19 cellular contexts compared by ENCODE assay signal in genomic region chr16:67828651-67829050, GRCh38. TPM values are rescaled to one million over a fixed set of nuclear protein-coding genes. Genes with fewer than 3 reads are reported as not detected.
A peak's percentile ranks its signal among the peaks of the same experiment; 100 is the strongest.
DNase-seq lines count a peak whose midpoint lies in the region; ATAC-seq lines count a peak whose summit lies in the region.
"Had no signal": no experiment of that assay in that cellular context is flagged by ENCODE, and none has a peak within 500 bp of the region (broad histone marks: within the 10 kb centered on the region; RNA-seq: fewer than 3 reads in every experiment).

No MANE protein-coding gene starts in this region.

- no peaks in the 10 kb centered on the region for H3K9me3 Mint-ChIP-seq in effector memory CD8-positive, alpha-beta T cell
- no peaks in the 10 kb centered on the region for H3K9me3 Mint-ChIP-seq in stimulated activated naive B cell treated with anti-CD40 and anti-IgM and Interleukin-4, amounts not matched to agents 10 μg/mL and 1 μg/mL and 100 μg/mL, for 72 hours
- H3K9me3 Mint-ChIP-seq: CD14-positive monocyte; CD4-positive, alpha-beta memory T cell; CD4-positive, CD25-positive, alpha-beta regulatory T cell; CD8-positive, alpha-beta memory T cell had no signal

- no peaks in the 10 kb centered on the region for H3K27me3 Mint-ChIP-seq in T-helper 17 cell
- H3K27me3 Mint-ChIP-seq in effector memory CD8-positive, alpha-beta T cell, result no peaks in the 10 kb centered on the region
- H3K27me3 Mint-ChIP-seq in stimulated activated naive B cell treated with anti-CD40 and anti-IgM and Interleukin-4, amounts not matched to agents 10 μg/mL and 1 μg/mL and 100 μg/mL, for 72 hours, result no peaks in the 10 kb centered on the region
- H3K27me3 Mint-ChIP-seq: CD4-positive, alpha-beta memory T cell; CD4-positive, CD25-positive, alpha-beta regulatory T cell; CD8-positive, alpha-beta memory T cell had no signal

- no peak overlapping the region for H3K4me3 Mint-ChIP-seq in T-helper 17 cell
- H3K4me3 Mint-ChIP-seq in effector memory CD8-positive, alpha-beta T cell, result no peak overlapping the region
- H3K4me3 Mint-ChIP-seq in stimulated activated naive B cell treated with anti-CD40 and anti-IgM and Interleukin-4, amounts not matched to agents 10 μg/mL and 1 μg/mL and 100 μg/mL, for 72 hours, result no peak overlapping the region
- H3K4me3 Mint-ChIP-seq: CD14-positive monocyte; CD4-positive, alpha-beta memory T cell; CD8-positive, alpha-beta memory T cell had no signal

- peaks cover 4% of the 10 kb centered on the region for H3K4me1 Mint-ChIP-seq in T-helper 17 cell
- peaks cover 9 to 13% of the 10 kb centered on the region in 2 donors for H3K4me1 Mint-ChIP-seq in effector memory CD8-positive, alpha-beta T cell (ENCODE audit: low read depth in 2 of 2)
- H3K4me1 Mint-ChIP-seq in stimulated activated naive B cell treated with anti-CD40 and anti-IgM and Interleukin-4, amounts not matched to agents 10 μg/mL and 1 μg/mL and 100 μg/mL, for 72 hours, result peaks cover 11 to 14% of the 10 kb centered on the region in 2 donors

- no peaks in the 10 kb centered on the region for H3K9me3 ChIP-seq in T-helper 17 cell (ENCODE audit: control insufficient read depth, low read length, poor library complexity, severe bottlenecking)
- H3K9me3 ChIP-seq: A549, BE2C, BLaER1 had no signal

- H3K27ac Mint-ChIP-seq in T-helper 17 cell, result peak overlapping the region; percentile 65
- H3K27ac Mint-ChIP-seq in effector memory CD8-positive, alpha-beta T cell, result peak overlapping the region; percentile 15 to 49
- no peak overlapping the region for H3K27ac Mint-ChIP-seq in stimulated activated naive B cell treated with anti-CD40 and anti-IgM and Interleukin-4, amounts not matched to agents 10 μg/mL and 1 μg/mL and 100 μg/mL, for 72 hours

- ATAC-seq in T-helper 17 cell (no peak), HG03342 (IDR thresholded peaks at IDR 0.05; ENCODE audit: unreplicated experiment) (no peak)
- ATAC-seq in effector memory CD8-positive, alpha-beta T cell (replicated peaks), result no peak
- ATAC-seq in stimulated activated naive B cell treated with anti-CD40 and anti-IgM and Interleukin-4, amounts not matched to agents 10 μg/mL and 1 μg/mL and 100 μg/mL, for 72 hours (replicated peaks), result no peak
- ATAC-seq: A549 had no signal

- H3K36me3 Mint-ChIP-seq in T-helper 17 cell (ENCODE audit: low read depth), result peaks cover 6% of the 10 kb centered on the region
- H3K36me3 Mint-ChIP-seq in effector memory CD8-positive, alpha-beta T cell (ENCODE audit: insufficient read depth), result peaks cover 8% of the 10 kb centered on the region
- peaks cover 23 to 37% of the 10 kb centered on the region in 2 donors for H3K36me3 Mint-ChIP-seq in stimulated activated naive B cell treated with anti-CD40 and anti-IgM and Interleukin-4, amounts not matched to agents 10 μg/mL and 1 μg/mL and 100 μg/mL, for 72 hours

- DNase-seq in 8988T (peak; percentile 5), AG08396 (ENCODE audit: low spot score) (peak; percentile 1), T-helper 17 cell (no peak), D341Med (ENCODE audit: low spot score) (no peak), ureter (ENCODE audit: low spot score) (no peak)
- DNase-seq in effector memory CD8-positive, alpha-beta T cell, result no peak
- DNase-seq in stimulated activated naive B cell treated with anti-CD40 and anti-IgM and Interleukin-4, amounts not matched to agents 10 μg/mL and 1 μg/mL and 100 μg/mL, for 72 hours, result no peak
- DNase-seq: BE2C; C1 segment of cervical spinal cord; CD4-positive, alpha-beta memory T cell; CD4-positive, CD25-positive, alpha-beta regulatory T cell; CD8-positive, alpha-beta memory T cell; COR-L47; DMS79 treated with DMSO at 0.1 percent for 48 hours; GF-D8 had no signal

RNA-seq across cellular contexts. Expression of gene THAP11, which starts 13.5 kb away (rescaled TPM):
- total RNA-seq in T-helper 17 cell, result 10 to 100 TPM; 31.2 to 33.1 TPM
- 22.8 TPM for total RNA-seq in ureter

RNA-seq across cellular contexts. Expression of gene NUTF2, which starts 18.1 kb away (rescaled TPM):
- total RNA-seq in T-helper 17 cell (10 to 100 TPM; 46.6 to 66.8 TPM), ureter (85.2 TPM)

RNA-seq across cellular contexts. Expression of gene CENPT, which starts 18.8 kb away (rescaled TPM):
- total RNA-seq in T-helper 17 cell (10 to 100 TPM; 75.3 to 77.0 TPM), ureter (50.9 TPM)

RNA-seq across cellular contexts. Expression of gene TSNAXIP1, which starts 22.0 kb away (rescaled TPM):
- total RNA-seq in T-helper 17 cell (under 1 TPM; 0.62 to 0.63 TPM), ureter (2.5 TPM)

RNA-seq across cellular contexts. Expression of gene RANBP10, which starts 22.3 kb away (rescaled TPM):
- total RNA-seq in T-helper 17 cell, result 10 to 100 TPM; 29.8 to 30.4 TPM
- 25.3 TPM for total RNA-seq in ureter

Comparison
In these comparisons a context has a peak if more than half of its experiments do, and no peak if none do; other contexts are left out.
1. DNase-seq: peak in 8988T (single experiment) and AG08396 (single experiment); none in T-helper 17 cell (0 of 3), effector memory CD8-positive, alpha-beta T cell (0 of 3), D341Med (single experiment), ureter (single experiment) and stimulated activated naive B cell treated with anti-CD40 and anti-IgM and Interleukin-4, amounts not matched to agents 10 μg/mL and 1 μg/mL and 100 μg/mL, for 72 hours (single experiment).